Comparison of ENCODE assay signal across 10 cellular contexts in the genomic region with DNA sequence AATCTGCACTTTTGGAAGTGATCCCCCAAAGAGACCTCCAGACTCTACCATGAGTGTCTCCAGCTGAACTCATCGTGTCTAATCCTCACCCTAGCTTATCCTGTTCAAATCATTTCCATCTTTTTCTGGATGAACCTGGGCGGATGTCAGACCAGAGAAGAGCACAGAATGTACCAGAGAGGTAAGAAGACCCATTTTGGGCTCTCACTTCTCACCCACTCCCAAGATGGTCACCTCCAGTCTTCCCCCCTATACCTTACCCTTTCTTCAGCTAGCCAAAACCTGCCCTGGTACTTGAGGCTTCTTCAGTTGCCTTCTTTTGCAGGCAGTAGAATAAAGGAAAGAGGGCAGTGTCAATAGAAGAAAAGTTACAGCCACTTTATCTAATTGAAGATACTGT. TPM values are rescaled to one million over a fixed set of nuclear protein-coding genes. Genes with fewer than 3 reads are reported as not detected.
A peak's percentile ranks its signal among the peaks of the same experiment; 100 is the strongest.
DNase-seq lines count a peak whose midpoint lies in the region; ATAC-seq and TF ChIP-seq lines count a peak whose summit lies in the region.
"Had no signal": no experiment of that assay in that cellular context is flagged by ENCODE, and none has a peak within 500 bp of the region (broad histone marks: within the 10 kb centered on the region; RNA-seq: fewer than 3 reads in every experiment).

No MANE protein-coding gene starts in this region.

- peak overlapping the region; percentile 100 for H3K27ac Mint-ChIP-seq in activated naive CD4-positive, alpha-beta T cell treated with anti-CD3 and anti-CD28 coated beads, Interleukin-2, amount 10 ng/mL, durations not matched to agents 7 days and 5 days
- H3K27ac Mint-ChIP-seq in memory B cell (peak overlapping the region; percentile 97), type B pancreatic cell (peak overlapping the region; percentile 97)

- DNase-seq in activated naive CD4-positive, alpha-beta T cell treated with anti-CD3 and anti-CD28 coated beads, Interleukin-2, amount 10 ng/mL, durations not matched to agents 7 days and 5 days = no peak
- DNase-seq in activated naive CD4-positive, alpha-beta T cell treated with Interleukin-2 at 50 U/mL for 16 hours = no peak
- DNase-seq in astrocyte of the spinal cord (ENCODE audit: low read depth, low spot score) = no peak
- DNase-seq in memory B cell (ENCODE audit: low spot score in 2 of 2) = no peak
- DNase-seq in type B pancreatic cell (ENCODE audit: extremely low spot score, unreplicated experiment) = no peak
- DNase-seq in NCI-H446 (lab: John Stamatoyannopoulos, UW) = no peak
- DNase-seq: activated CD4-positive, alpha-beta T cell treated with anti-CD3 and anti-CD28 coated beads for 4 hours; DMS 273 treated with DMSO at 0.1 percent for 48 hours had no signal

- CTCF ChIA-PET in activated naive CD4-positive, alpha-beta T cell treated with anti-CD3 and anti-CD28 coated beads, Interleukin-2, amount 10 ng/mL, durations not matched to agents 7 days and 5 days (lab: Charles Lee) = interaction anchor here (0.9 to 2.5 kb wide), 7 partner anchors 27 to 159 kb away, joined by 3 to 15 read pairs (median 5); partner anchors contain the start of gene ZNF131

- H3K9me3 Mint-ChIP-seq in activated naive CD4-positive, alpha-beta T cell treated with anti-CD3 and anti-CD28 coated beads, Interleukin-2, amount 10 ng/mL, durations not matched to agents 7 days and 5 days = no peaks in the 10 kb centered on the region
- H3K9me3 Mint-ChIP-seq in memory B cell = no peaks in the 10 kb centered on the region
- no peaks in the 10 kb centered on the region for H3K9me3 Mint-ChIP-seq in type B pancreatic cell

- ATAC-seq in memory B cell (ENCODE audit: low read depth) (no peak), HG02571 (IDR thresholded peaks at IDR 0.05; ENCODE audit: unreplicated experiment) (no peak), GM21447 (IDR thresholded peaks at IDR 0.05; ENCODE audit: unreplicated experiment) (no peak)

- TF ChIP-seq CTCF in astrocyte of the spinal cord (IDR thresholded peaks at IDR 0.05; ENCODE audit: low read depth, low read length) (no peak), type B pancreatic cell (conservative IDR thresholded peaks at IDR 0.05) (no peak)

- H3K4me3 ChIP-seq in astrocyte of the spinal cord (ENCODE audit: low read depth, low read length) = peak overlapping the region; percentile 86

- peaks cover 4% of the 10 kb centered on the region for H3K27me3 Mint-ChIP-seq in activated naive CD4-positive, alpha-beta T cell treated with anti-CD3 and anti-CD28 coated beads, Interleukin-2, amount 10 ng/mL, durations not matched to agents 7 days and 5 days
- no peaks in the 10 kb centered on the region for H3K27me3 Mint-ChIP-seq in memory B cell
- no peaks in the 10 kb centered on the region for H3K27me3 Mint-ChIP-seq in type B pancreatic cell

- H3K4me3 Mint-ChIP-seq in activated naive CD4-positive, alpha-beta T cell treated with anti-CD3 and anti-CD28 coated beads, Interleukin-2, amount 10 ng/mL, durations not matched to agents 7 days and 5 days = peak overlapping the region; percentile 97
- H3K4me3 Mint-ChIP-seq in memory B cell (peak overlapping the region; percentile 100), type B pancreatic cell (peak overlapping the region; percentile 99)

- peaks cover 44% of the 10 kb centered on the region for H3K36me3 Mint-ChIP-seq in activated naive CD4-positive, alpha-beta T cell treated with anti-CD3 and anti-CD28 coated beads, Interleukin-2, amount 10 ng/mL, durations not matched to agents 7 days and 5 days
- peaks cover 14% of the 10 kb centered on the region for H3K36me3 Mint-ChIP-seq in memory B cell
- H3K36me3 Mint-ChIP-seq in type B pancreatic cell = peaks cover 17% of the 10 kb centered on the region

- in situ Hi-C loops in astrocyte of the spinal cord (cut with HindIII; ENCODE audit: low sequenced_read_pairs) = no loop called here

- H3K4me1 Mint-ChIP-seq in activated naive CD4-positive, alpha-beta T cell treated with anti-CD3 and anti-CD28 coated beads, Interleukin-2, amount 10 ng/mL, durations not matched to agents 7 days and 5 days = peaks cover 52% of the 10 kb centered on the region
- H3K4me1 Mint-ChIP-seq in memory B cell (peaks cover 32% of the 10 kb centered on the region), type B pancreatic cell (ENCODE audit: unreplicated experiment) (peaks cover 20% of the 10 kb centered on the region)

RNA-seq across cellular contexts. Expression of gene ANXA2R, which starts 27.9 kb away (rescaled TPM):
- 0.34 and 0.74 TPM in 2 replicates for total RNA-seq in type B pancreatic cell (ENCODE audit: low replicate concordance)

RNA-seq across cellular contexts. Expression of gene ZNF131, which starts 52.7 kb away (rescaled TPM):
- total RNA-seq in type B pancreatic cell (ENCODE audit: low replicate concordance) = 32.6 and 42.7 TPM in 2 replicates
